1 cellular context compared by ENCODE assay signal in genomic region chr16:3485821-3486505, GRCh38.
TF ChIP-seq lines count a peak whose summit lies in the region.

No MANE protein-coding gene starts in this region.

TF ChIP-seq in WTC11, 78 proteins besides CTCF, POLR2A, EP300 and RAD21 (continued from another document):
- TF ChIP-seq ZBTB43 (CRISPR knock-in tag; IDR thresholded peaks at IDR 0.05) (no peak), ZNF425 (CRISPR knock-in tag; conservative IDR thresholded peaks at IDR 0.05) (no peak), NR3C1 (CRISPR knock-in tag; conservative IDR thresholded peaks at IDR 0.05; ENCODE audit: low read depth) (no peak), GABPB1 (CRISPR knock-in tag; IDR thresholded peaks at IDR 0.05) (no peak), GTF2I (CRISPR knock-in tag; conservative IDR thresholded peaks at IDR 0.05) (no peak)
